39 cellular contexts compared by ENCODE assay signal in the genomic region with DNA sequence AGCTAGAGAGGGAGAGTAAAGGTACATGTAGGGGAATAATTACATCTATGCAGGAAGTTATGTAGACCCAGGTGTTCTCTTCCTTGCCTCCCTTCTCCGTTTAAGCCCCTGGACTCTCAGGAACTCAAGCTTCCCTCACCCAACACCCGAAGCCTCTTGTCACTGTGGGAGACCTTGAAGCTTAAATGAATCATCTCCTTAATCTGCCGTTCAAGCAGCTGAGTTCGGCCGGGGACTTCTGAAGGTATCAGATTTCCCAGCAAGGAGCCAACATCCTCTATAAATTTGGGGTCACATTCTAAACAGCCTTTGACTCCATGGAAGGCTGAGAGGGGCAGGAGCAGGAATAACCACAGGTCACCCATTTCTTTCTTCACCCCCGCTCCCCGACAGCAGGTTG. TPM values are rescaled to one million over a fixed set of nuclear protein-coding genes. Genes with fewer than 3 reads are reported as not detected.
"Had no signal": no experiment of that assay in that cellular context is flagged by ENCODE, and none has a peak within 500 bp of the region (broad histone marks: within the 10 kb centered on the region; RNA-seq: fewer than 3 reads in every experiment).

No MANE protein-coding gene starts in this region.

- H3K36me3 Mint-ChIP-seq: activated naive CD8-positive, alpha-beta T cell treated with anti-CD3 and anti-CD28 coated beads, Interleukin-2, amount 10 ng/mL, durations not matched to agents 7 days and 5 days; brain; T-cell had no signal

- H3K4me3 ChIP-seq: ascending aorta, coronary artery, dorsolateral prefrontal cortex, gastrocnemius medialis, left ventricle myocardium inferior, lung, mucosa of descending colon, ovary, prostate gland, skin epidermis, testis, transverse colon had no signal

- H3K36me3 ChIP-seq: ascending aorta, gastrocnemius medialis, left ventricle myocardium inferior, ovary, prostate gland, transverse colon had no signal

- DNase-seq: activated CD4-positive, alpha-beta T cell treated with anti-CD3 and anti-CD28 coated beads for 48 hours; activated CD4-positive, alpha-beta T cell treated with anti-CD3 and anti-CD28 coated beads, Interleukin-2, amount 50 U/mL, for 48 hours; activated CD8-positive, alpha-beta memory T cell treated with anti-CD3 and anti-CD28 coated beads, Interleukin-2, amount 50 U/mL, for 4 hours; activated effector memory CD4-positive, alpha-beta T cell treated with anti-CD3 and anti-CD28 coated beads, Interleukin-2, amount 50 U/mL, for 16 hours; activated naive CD4-positive, alpha-beta T cell treated with anti-CD3 and anti-CD28 coated beads for 36 hours; activated naive CD8-positive, alpha-beta T cell treated with anti-CD3 and anti-CD28 coated beads, Interleukin-2, amount 10 ng/mL, durations not matched to agents 7 days and 5 days; activated T-cell treated with anti-CD3 and anti-CD28 coated beads, Interleukin-2, amount 50 U/mL, for 1 hour; dorsolateral prefrontal cortex; effector memory CD4-positive, alpha-beta T cell; erythroblast; gastrocnemius medialis; head of caudate nucleus; hippocampal formation; left ventricle myocardium inferior; mucosa of descending colon; ovary; retina; stimulated activated CD4-positive, alpha-beta T cell treated with anti-CD3 and anti-CD28 coated beads, Interleukin-12 subunit alpha, Interleukin-12 subunit beta, amount 100 ng/mL, for 4 hours; stimulated activated CD4-positive, alpha-beta T cell treated with anti-CD3 and anti-CD28 coated beads, Interleukin-4, amount 100 ng/mL, for 1 hour; stimulated activated naive CD8-positive, alpha-beta T cell treated with anti-CD3 and anti-CD28 coated beads, Interleukin-15, Interleukin-2, amounts not matched to agents 100 U/mL and 50 U/mL, for 24 hours; T-cell; testis; transverse colon had no signal

- H3K27me3 ChIP-seq: ascending aorta, gastrocnemius medialis, ovary, testis, transverse colon had no signal

- H3K27ac Mint-ChIP-seq: activated naive CD4-positive, alpha-beta T cell treated with anti-CD3 and anti-CD28 coated beads for 36 hours; activated naive CD8-positive, alpha-beta T cell treated with anti-CD3 and anti-CD28 coated beads, Interleukin-2, amount 10 ng/mL, durations not matched to agents 7 days and 5 days; activated T-helper 1 cell treated with anti-CD3 and anti-CD28 coated beads, Interleukin-12 subunit alpha, Interleukin-12 subunit beta, Interleukin-2, Interleukin-4 antibody, amounts not matched to agents 30 ng/mL and 10 ng/mL and 1 ng/mL, durations not matched to agents 14 hours and 24 hours and 36 hours; brain; T-cell; T-helper 2 cell treated with Interferon-gamma antibody and Interleukin-4, amounts not matched to agents 5 μg/mL and 100 μg/mL, for 36 hours had no signal

- H3K9me3 Mint-ChIP-seq: nephron had no signal

- H3K4me1 Mint-ChIP-seq: activated naive CD8-positive, alpha-beta T cell treated with anti-CD3 and anti-CD28 coated beads, Interleukin-2, amount 10 ng/mL, durations not matched to agents 7 days and 5 days; brain; T-cell had no signal

- H3K27ac ChIP-seq: ascending aorta, coronary artery, dorsolateral prefrontal cortex, gastrocnemius medialis, left ventricle myocardium inferior, ovary, prostate gland, skin epidermis, testis, transverse colon had no signal

- H3K9me3 ChIP-seq: ascending aorta, gastrocnemius medialis, left ventricle myocardium inferior, mucosa of descending colon, ovary, prostate gland, testis, transverse colon had no signal

- H3K27me3 Mint-ChIP-seq: activated naive CD8-positive, alpha-beta T cell treated with anti-CD3 and anti-CD28 coated beads, Interleukin-2, amount 10 ng/mL, durations not matched to agents 7 days and 5 days; T-cell had no signal

- ATAC-seq: activated CD4-positive, CD25-positive, alpha-beta regulatory T cell treated with anti-CD3 and anti-CD28 coated beads, Interleukin-2, amount 50 U/mL, for 24 hours; gastrocnemius medialis; mucosa of descending colon; sciatic nerve; stimulated activated naive CD8-positive, alpha-beta T cell treated with anti-CD3 and anti-CD28 coated beads, Interleukin-15, Interleukin-2, amounts not matched to agents 100 U/mL and 50 U/mL, for 24 hours; T-cell had no signal

- H3K4me1 ChIP-seq: ascending aorta, gastrocnemius medialis, left ventricle myocardium inferior, prostate gland, testis, transverse colon had no signal

- H3K4me3 Mint-ChIP-seq: activated naive CD4-positive, alpha-beta T cell treated with anti-CD3 and anti-CD28 coated beads for 36 hours; activated naive CD8-positive, alpha-beta T cell treated with anti-CD3 and anti-CD28 coated beads, Interleukin-2, amount 10 ng/mL, durations not matched to agents 7 days and 5 days; activated T-helper 1 cell treated with anti-CD3 and anti-CD28 coated beads, Interleukin-12 subunit alpha, Interleukin-12 subunit beta, Interleukin-2, Interleukin-4 antibody, amounts not matched to agents 30 ng/mL and 10 ng/mL and 1 ng/mL, durations not matched to agents 14 hours and 24 hours and 36 hours; brain; nephron; T-cell; T-helper 2 cell treated with Interferon-gamma antibody and Interleukin-4, amounts not matched to agents 5 μg/mL and 100 μg/mL, for 36 hours had no signal

RNA-seq across cellular contexts. Expression of gene IZUMO3, which starts 0.4 kb away (rescaled TPM):
- total RNA-seq: activated CD8-positive, alpha-beta memory T cell treated with anti-CD3 and anti-CD28 coated beads for 36 hours; activated naive CD4-positive, alpha-beta T cell treated with anti-CD3 and anti-CD28 coated beads for 36 hours; activated naive CD8-positive, alpha-beta T cell treated with anti-CD3 and anti-CD28 coated beads, Interleukin-2, amount 10 ng/mL, durations not matched to agents 7 days and 5 days; activated T-helper 1 cell treated with anti-CD3 and anti-CD28 coated beads, Interleukin-12 subunit alpha, Interleukin-12 subunit beta, Interleukin-2, Interleukin-4 antibody, amounts not matched to agents 30 ng/mL and 10 ng/mL and 1 ng/mL, durations not matched to agents 14 hours and 24 hours and 36 hours; ascending aorta; cardiac septum; cerebellum; dorsolateral prefrontal cortex; gastrocnemius medialis; left ventricle myocardium inferior; lung; mesenteric fat pad; mucosa of descending colon; ovary; prostate gland; sciatic nerve; T-cell; transverse colon; urinary bladder had no signal
- polyA plus RNA-seq: lung, ovary, urinary bladder had no signal
